19 cellular contexts compared by ENCODE assay signal in the genomic region with DNA sequence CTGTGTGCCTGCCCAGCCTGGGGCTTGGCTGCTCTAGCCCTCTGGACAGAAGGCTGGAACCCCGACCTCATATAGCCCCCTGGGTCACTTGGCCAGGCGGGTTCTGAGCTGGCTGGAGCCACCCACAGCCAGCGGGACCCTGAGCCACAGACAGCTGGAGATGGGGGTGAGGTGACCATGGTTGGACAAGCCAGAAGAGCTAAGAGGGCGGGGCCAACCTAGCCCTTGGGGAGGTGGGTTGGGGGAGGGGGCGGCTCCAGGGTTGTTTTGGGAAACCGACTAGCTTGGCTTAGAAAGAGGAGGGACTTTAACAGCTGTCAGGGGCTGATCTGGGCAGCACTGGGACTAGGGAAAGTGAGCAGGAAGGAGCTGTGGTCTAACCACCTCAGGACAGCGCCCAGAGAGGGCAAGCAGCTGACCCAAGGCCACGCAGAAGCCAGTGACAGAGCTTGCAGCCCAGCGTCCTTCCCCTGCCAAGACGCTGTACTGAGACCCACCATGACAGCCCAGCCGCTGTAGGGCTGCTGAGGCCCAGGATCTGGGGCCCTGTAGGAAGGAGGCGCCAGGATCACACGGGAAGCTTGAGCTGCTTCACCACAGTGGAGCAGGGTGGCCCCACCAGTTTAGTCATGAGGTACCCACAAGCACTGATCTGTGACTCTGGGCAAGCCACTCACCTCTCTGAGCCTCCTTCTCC. TPM values are rescaled to one million over a fixed set of nuclear protein-coding genes. Genes with fewer than 3 reads are reported as not detected.
A peak's percentile ranks its signal among the peaks of the same experiment; 100 is the strongest.
DNase-seq lines count a peak whose midpoint lies in the region; ATAC-seq, FAIRE-seq and TF ChIP-seq lines count a peak whose summit lies in the region.
"Had no signal": no experiment of that assay in that cellular context is flagged by ENCODE, and none has a peak within 500 bp of the region (broad histone marks: within the 10 kb centered on the region; RNA-seq: fewer than 3 reads in every experiment).

No MANE protein-coding gene starts in this region.

- peak overlapping the region; percentile 4; the same call in 1 of the 2 replicates for H2BK5ac ChIP-seq in H1 (ENCODE audit: low read depth, low read length)

- H3K4me1 ChIP-seq in heart left ventricle: peaks cover 0 to 68% (median 28%) of the 10 kb centered on the region in 12 donors
- H3K4me1 ChIP-seq in H1 (replicated peaks in 1 of 4; ENCODE audit: control insufficient read depth in 3 of 4, insufficient read depth in 4 of 4, low read length in 3 of 4): peaks cover 5 to 51% (median 39%) of the 10 kb centered on the region in 4 experiments
- peaks cover 11 to 37% (median 15%) of the 10 kb centered on the region in 4 donors for H3K4me1 ChIP-seq in upper lobe of left lung

- ATAC-seq in heart left ventricle (peak in 1 of 4 donors; percentile 8), Right ventricle myocardium inferior (no peak), upper lobe of left lung (ENCODE audit: low FRiP score in 2 of 2) (no peak), HG02763 (IDR thresholded peaks at IDR 0.05; ENCODE audit: unreplicated experiment) (no peak), GM19395 (IDR thresholded peaks at IDR 0.05; ENCODE audit: unreplicated experiment) (no peak)
- ATAC-seq: activated T-cell treated with anti-CD3 and anti-CD28 coated beads, Interleukin-2, amount 50 U/mL, for 4 hours; foreskin keratinocyte; stimulated activated naive CD8-positive, alpha-beta T cell treated with anti-CD3 and anti-CD28 coated beads, Interleukin-15, amount 100 ng/mL, for 72 hours; T-cell had no signal

- 0 out of 2 replicates have a peak overlapping the region, but pooled peaks have one; percentile 48 for H3K18ac ChIP-seq in H1 (ENCODE audit: extremely low read depth, low read length)

- no peak for FAIRE-seq in H1 (lab: Jason Lieb, UNC)
- FAIRE-seq: D721Med had no signal

- H4K8ac ChIP-seq in H1 (ENCODE audit: extremely low read depth, insufficient read depth, low read length): peak overlapping the region; percentile 43; the same call in 1 of the 2 replicates

- H3K23me2 ChIP-seq in H1 (ENCODE audit: low read depth, low read length): peaks cover 5% of the 10 kb centered on the region

- H2BK120ac ChIP-seq in H1 (replicated peaks; ENCODE audit: low read depth, low read length): no peak overlapping the region

- no peak overlapping the region for H3K14ac ChIP-seq in H1 (ENCODE audit: insufficient read length)

- no peak for TF ChIP-seq RAD21 in H1 (IDR thresholded peaks at IDR 0.05 in 1 of 2, conservative IDR thresholded peaks at IDR 0.05 in 1 of 2; ENCODE audit: low read depth in 2 of 2, low read length in 2 of 2)

- peak overlapping the region; percentile 34; the same call in 1 of the 2 replicates for H2BK20ac ChIP-seq in H1 (ENCODE audit: low read length)

- H3K4me2 ChIP-seq in H1 (ENCODE audit: insufficient read depth in 1 of 2, low read depth in 2 of 2, low read length in 2 of 2): peak overlapping the region; percentile 14 to 83; a peak in 3 of 4 replicates

- no peak overlapping the region for H3K56ac ChIP-seq in H1 (replicated peaks; ENCODE audit: insufficient read length, low read depth, low read length)

- H3K4ac ChIP-seq in H1 (replicated peaks; ENCODE audit: insufficient read length, low read depth, low read length): no peak overlapping the region

- peaks cover 3 to 4% of the 10 kb centered on the region in 2 experiments for H4K20me1 ChIP-seq in H1 (replicated peaks in 1 of 2; ENCODE audit: control insufficient read depth in 1 of 2, insufficient read depth in 2 of 2, low read length in 2 of 2)

- peaks cover 8% of the 10 kb centered on the region for H3K79me1 ChIP-seq in H1 (ENCODE audit: low read depth, low read length)

- H3K79me2 ChIP-seq in H1 (ENCODE audit: control insufficient read depth in 1 of 2, insufficient read depth in 2 of 2, low read length in 2 of 2): peaks cover 0 to 18% of the 10 kb centered on the region in 2 experiments; a peak in 1 of 4 replicates

- H3K9ac ChIP-seq in H1 (replicated peaks in 1 of 4; ENCODE audit: extremely low read depth in 1 of 4, low read depth in 3 of 4, low read length in 3 of 4): no peak overlapping the region; a peak in 2 of 7 replicates

- TF ChIP-seq POLR2A in heart left ventricle (IDR thresholded peaks at IDR 0.05) (no peak), H1 (IDR thresholded peaks at IDR 0.05; ENCODE audit: control extremely low read depth in 1 of 2, low read depth in 2 of 2, low read length in 2 of 2) (no peak; a peak in 1 of 3 replicates), upper lobe of left lung (IDR thresholded peaks at IDR 0.05) (no peak)

- no peak overlapping the region for H2AFZ ChIP-seq in H1 (ENCODE audit: low read length)
- H2AFZ ChIP-seq: PC-9 had no signal

- H3K4me3 Mint-ChIP-seq in nephron: peak overlapping the region; percentile 78 to 91 (median 86)
- H3K4me3 Mint-ChIP-seq: activated T-cell treated with anti-CD3 and anti-CD28 coated beads, Interleukin-2, amount 50 U/mL, for 4 hours had no signal

- H3K23ac ChIP-seq in H1 (ENCODE audit: insufficient read length): no peak overlapping the region

- peaks cover 5% of the 10 kb centered on the region for H3K36me3 Mint-ChIP-seq in nephron (ENCODE audit: low read depth)
- H3K36me3 Mint-ChIP-seq: naive B cell, T-cell had no signal

- H3K27me3 ChIP-seq in heart left ventricle (peaks cover 0 to 41% (median 10%) of the 10 kb centered on the region in 9 donors), H1 (replicated peaks in 1 of 4; ENCODE audit: control insufficient read depth in 3 of 4, extremely low read depth in 1 of 4, insufficient read depth in 3 of 4, low read length in 3 of 4) (no peaks in the 10 kb centered on the region; a peak in 1 of 7 replicates), upper lobe of left lung (peaks cover 0 to 15% (median 6%) of the 10 kb centered on the region in 4 donors)

- peaks cover 49% of the 10 kb centered on the region for H3K4me1 Mint-ChIP-seq in nephron

- H3K27me3 Mint-ChIP-seq in nephron (ENCODE audit: low read depth): peaks cover 38% of the 10 kb centered on the region

- H4K5ac ChIP-seq in H1 (ENCODE audit: insufficient read length, low read depth, low read length): no peak overlapping the region

- no peaks in the 10 kb centered on the region for H3K9me3 Mint-ChIP-seq in nephron
- H3K9me3 Mint-ChIP-seq: activated T-cell treated with anti-CD3 and anti-CD28 coated beads, Interleukin-2, amount 50 U/mL, for 4 hours; stimulated activated naive CD8-positive, alpha-beta T cell treated with anti-CD3 and anti-CD28 coated beads, Interleukin-15, amount 100 ng/mL, for 72 hours; T-cell had no signal

- DNase-seq in heart left ventricle (peak in 3 of 5 donors; percentile 25 to 75 (median 74)), Right ventricle myocardium inferior (ENCODE audit: missing footprints) (no peak), H1 (ENCODE audit: low read depth in 1 of 2, low spot score in 2 of 2) (no peak), upper lobe of left lung (no peak), RKO (ENCODE audit: low spot score) (no peak)
- DNase-seq: activated T-cell treated with anti-CD3 and anti-CD28 coated beads, Interleukin-2, amount 50 U/mL, for 4 hours; amniotic stem cell; effector CD4-positive, alpha-beta T cell; foreskin keratinocyte; naive B cell; NCI-H1105 treated with DMSO at 0.1 percent for 48 hours; NCI-H345; PC-9; stimulated activated naive CD8-positive, alpha-beta T cell treated with anti-CD3 and anti-CD28 coated beads, Interleukin-15, amount 100 ng/mL, for 72 hours; T-cell had no signal

- H3K27ac ChIP-seq in heart left ventricle: peak overlapping the region in 11 of 12 donors; percentile 20 to 88 (median 80)
- H3K27ac ChIP-seq in H1 (ENCODE audit: low read depth, low read length): no peak overlapping the region
- H3K27ac ChIP-seq in upper lobe of left lung: peak overlapping the region in 3 of 4 donors; percentile 6 to 17 (median 15)
- H3K27ac ChIP-seq: foreskin keratinocyte, PC-9 had no signal

- intact Hi-C loops in heart left ventricle (cut with DNase I): loop anchor here in 3 of 10 donors (2.0 to 5.0 kb wide), 2 partner anchors 40 to 41 kb away; no protein-coding TSS in a partner anchor
- intact Hi-C loops in Right ventricle myocardium inferior (cut with DNase I): no loop called here

- H3K4me3 ChIP-seq in heart left ventricle (peak overlapping the region in 9 of 12 donors; percentile 60 to 89 (median 68)), H1 (ENCODE audit: extremely low read depth in 1 of 4, insufficient read depth in 2 of 4, low read depth in 3 of 4, low read length in 4 of 4) (no peak overlapping the region), upper lobe of left lung (peak overlapping the region in 1 of 4 donors; percentile 64)
- H3K4me3 ChIP-seq: PC-9 had no signal

- CTCF ChIA-PET in H1 (lab: Charles Lee; ENCODE audit: partially characterized antibody): interaction anchor here (0.5 to 6.3 kb wide), 8 partner anchors 10 to 436 kb away, joined by 3 to 47 read pairs (median 5); partner anchors contain the start of gene NUP214

- TF ChIP-seq EP300 in H1 (IDR thresholded peaks at IDR 0.05; ENCODE audit: borderline replicate concordance in 1 of 2, low read depth in 2 of 2, low read length in 2 of 2) (no peak), upper lobe of left lung (IDR thresholded peaks at IDR 0.05) (no peak)

- POLR2A ChIA-PET in H1 (lab: Charles Lee; ENCODE audit: partially characterized antibody): interaction anchor here (0.8 to 29.0 kb wide), 6 partner anchors 13 to 191 kb away, joined by 3 to 751 read pairs (median 6); partner anchors contain the start of genes NUP214 and PLPP7

- peak overlapping the region; percentile 75 to 91 (median 84) for H3K27ac Mint-ChIP-seq in nephron
- H3K27ac Mint-ChIP-seq: naive B cell; stimulated activated naive CD8-positive, alpha-beta T cell treated with anti-CD3 and anti-CD28 coated beads, Interleukin-15, amount 100 ng/mL, for 72 hours; T-cell had no signal

- no peak overlapping the region for H4K91ac ChIP-seq in H1 (replicated peaks; ENCODE audit: insufficient read length, low read length)

- H2BK15ac ChIP-seq in H1 (ENCODE audit: low read length): no peak overlapping the region

- H3K36me3 ChIP-seq in heart left ventricle: no peaks in the 10 kb centered on the region
- peaks cover 0 to 17% (median 2%) of the 10 kb centered on the region in 4 experiments; a peak in 4 of 8 replicates for H3K36me3 ChIP-seq in H1 (ENCODE audit: control insufficient read depth in 2 of 4, insufficient read depth in 4 of 4, low read length in 3 of 4)
- no peaks in the 10 kb centered on the region for H3K36me3 ChIP-seq in upper lobe of left lung

- H2AK5ac ChIP-seq in H1 (ENCODE audit: low read depth, low read length): peak overlapping the region; percentile 24; the same call in 1 of the 2 replicates

- no peaks in the 10 kb centered on the region for H3K9me3 ChIP-seq in heart left ventricle
- H3K9me3 ChIP-seq in H1 (ENCODE audit: insufficient read depth in 2 of 2, low read depth in 1 of 2, low read length in 1 of 2): no peaks in the 10 kb centered on the region
- no peaks in the 10 kb centered on the region for H3K9me3 ChIP-seq in upper lobe of left lung

- WGBS in heart left ventricle, 4 donors: 73 to 86% (median 78%) methylated on average over 10 to 13 of the region's 13 CpGs
- WGBS in H1 (ENCODE audit: extremely low coverage in 1 of 2, insufficient coverage in 1 of 2, insufficient read length in 1 of 2, insufficient replicate concordance in 2 of 2, low coverage in 1 of 2, low lambda C conversion rate in 2 of 2, missing lambda C conversion rate in 1 of 2), 2 experiments: 80% methylated on average over 13 of the region's 13 CpGs; no CpG with 5 or more reads in 1 of the 2 experiments
- 67 to 79% methylated on average over 1 to 13 of the region's 13 CpGs for WGBS in upper lobe of left lung, 2 donors

- TF ChIP-seq CTCF in heart left ventricle (IDR thresholded peaks at IDR 0.05) (no peak), H1 (IDR thresholded peaks at IDR 0.05; ENCODE audit: control extremely low read depth in 1 of 3, insufficient read depth in 1 of 3, low read depth in 1 of 3, low read length in 3 of 3) (no peak), nephron (IDR thresholded peaks at IDR 0.05; ENCODE audit: unreplicated experiment in 3 of 3) (no peak), upper lobe of left lung (IDR thresholded peaks at IDR 0.05) (no peak)

- H2BK12ac ChIP-seq in H1 (ENCODE audit: low read depth, low read length): peak overlapping the region; percentile 88

RNA-seq across cellular contexts. Expression of gene AIF1L, which starts 2.2 kb away (rescaled TPM):
- total RNA-seq in heart left ventricle: 10 to 100 TPM; 12.1 to 93.8 (median 23.7) TPM
- 10 to 100 TPM; 15.9 to 23.1 TPM for polyA plus RNA-seq in heart left ventricle
- 22.2 TPM for total RNA-seq in Right ventricle myocardium inferior
- total RNA-seq in H1 (2021; fragmentation: NEBNext Ultra II Directional; extraction: Animal tissue kit (Norgen Biotek cat#: 25700)): 149 and 153 TPM in 2 replicates
- 68.2 and 70.7 TPM in 2 replicates for polyA plus RNA-seq in H1 (2011; rRNA removed)
- polyA plus RNA-seq in H1 (2011; cell fraction: cytosol; rRNA removed): 103 TPM
- 76.7 TPM for polyA plus RNA-seq in H1 (2011; cell fraction: nucleus; rRNA removed)
- polyA plus RNA-seq in H1 (2012, experiment 1 of 2): 121 to 128 TPM (median 125 TPM) in 4 replicates
- 119 TPM for polyA plus RNA-seq in H1 (2012, experiment 2 of 2)
- 81.8 TPM for polyA plus RNA-seq in H1 (2013, experiment 1 of 2)
- 81.0 TPM for polyA plus RNA-seq in H1 (2013, experiment 2 of 2)
- 121 and 131 TPM in 2 replicates for polyA minus RNA-seq in H1 (2011; rRNA and poly(A)+ RNA removed)
- 65.1 TPM for polyA minus RNA-seq in H1 (2011; cell fraction: cytosol; rRNA and poly(A)+ RNA removed)
- polyA minus RNA-seq in H1 (2011; cell fraction: nucleus; rRNA and poly(A)+ RNA removed): 45.1 TPM
- total RNA-seq in upper lobe of left lung: 10 to 100 TPM in 3 of 6 donors, 1 to 10 TPM in 3; 3.8 to 21.4 (median 10.5) TPM

RNA-seq across cellular contexts. Expression of gene NUP214, which starts 26.8 kb away (rescaled TPM):
- total RNA-seq in heart left ventricle: 10 to 100 TPM; 19.2 to 45.1 (median 25.7) TPM
- 10 to 100 TPM; 13.7 to 13.8 TPM for polyA plus RNA-seq in heart left ventricle
- total RNA-seq in Right ventricle myocardium inferior: 20.8 TPM
- 39.0 and 50.2 TPM in 2 replicates for total RNA-seq in H1 (2021; fragmentation: NEBNext Ultra II Directional; extraction: Animal tissue kit (Norgen Biotek cat#: 25700))
- polyA plus RNA-seq in H1 (2011; rRNA removed): 28.6 and 37.6 TPM in 2 replicates
- polyA plus RNA-seq in H1 (2011; cell fraction: cytosol; rRNA removed): 15.4 TPM
- 40.9 TPM for polyA plus RNA-seq in H1 (2011; cell fraction: nucleus; rRNA removed)
- 19.7 to 32.4 TPM (median 31.4 TPM) in 4 replicates for polyA plus RNA-seq in H1 (2012, experiment 1 of 2)
- 36.7 TPM for polyA plus RNA-seq in H1 (2012, experiment 2 of 2)
- polyA plus RNA-seq in H1 (2013, experiment 1 of 2): 25.5 TPM
- 23.7 TPM for polyA plus RNA-seq in H1 (2013, experiment 2 of 2)
- 29.8 and 33.2 TPM in 2 replicates for polyA minus RNA-seq in H1 (2011; rRNA and poly(A)+ RNA removed)
- 35.2 TPM for polyA minus RNA-seq in H1 (2011; cell fraction: cytosol; rRNA and poly(A)+ RNA removed)
- 66.2 TPM for polyA minus RNA-seq in H1 (2011; cell fraction: nucleus; rRNA and poly(A)+ RNA removed)
- 100 to 1,000 TPM in 1 of 6 donors, 10 to 100 TPM in 5; 35.3 to 113 (median 44.3) TPM for total RNA-seq in upper lobe of left lung

Comparison
In these comparisons a context has a peak if more than half of its experiments do, and no peak if none do; other contexts are left out.
1. DNase-seq: peak in heart left ventricle (3 of 5); none in Right ventricle myocardium inferior (single experiment), H1 (0 of 2), upper lobe of left lung (0 of 2) and RKO (single experiment).
2. H3K4me3 ChIP-seq: peak in heart left ventricle (9 of 12); none in H1 (0 of 4).